ENCODE assay signal across 1 cellular context in the genomic region with DNA sequence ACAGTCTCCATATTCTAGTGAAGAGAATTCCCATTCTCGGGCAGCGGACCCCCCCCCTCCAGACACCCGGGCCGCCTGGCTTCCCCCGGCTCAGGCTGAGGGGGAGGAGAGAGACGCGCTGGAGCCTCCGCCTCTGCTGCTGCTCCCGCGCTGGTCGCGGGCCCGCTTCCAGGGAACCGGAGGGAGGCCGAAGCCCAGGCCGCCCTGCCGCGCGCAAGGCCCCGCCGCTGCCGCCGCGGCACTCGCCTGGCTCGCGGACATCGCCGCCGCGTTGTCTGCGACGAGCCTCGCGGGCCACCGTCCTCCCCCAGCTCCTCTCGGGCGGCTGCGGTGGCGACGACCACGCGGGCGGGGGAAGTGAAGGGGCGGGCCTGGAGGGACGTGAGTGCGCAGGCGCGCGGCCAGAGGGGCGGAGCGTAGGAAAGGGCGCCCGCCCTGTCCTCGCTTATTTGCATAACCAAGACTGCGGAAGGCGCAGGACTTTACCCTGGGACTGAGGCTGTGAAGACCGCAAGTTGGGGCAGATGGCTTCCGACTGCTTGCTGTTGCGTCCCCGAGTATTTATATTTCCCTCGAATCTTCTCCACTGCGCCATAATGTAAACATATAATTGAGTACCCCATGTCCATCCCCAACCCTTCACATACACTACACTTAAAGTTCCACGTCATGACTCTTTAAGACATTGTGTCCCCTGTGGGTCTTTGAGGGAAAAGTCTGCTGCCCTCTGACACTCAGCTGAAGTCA.
TF ChIP-seq lines count a peak whose summit lies in the region.

A gene with protein sequence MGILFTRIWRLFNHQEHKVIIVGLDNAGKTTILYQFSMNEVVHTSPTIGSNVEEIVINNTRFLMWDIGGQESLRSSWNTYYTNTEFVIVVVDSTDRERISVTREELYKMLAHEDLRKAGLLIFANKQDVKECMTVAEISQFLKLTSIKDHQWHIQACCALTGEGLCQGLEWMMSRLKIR (minus strand): TSS at position 279 of the 747 bp plus-strand sequence. CDS start 245 bp downstream, at position 34.

TF ChIP-seq in HEK293, 187 proteins besides CTCF, POLR2A, EP300 and RAD21 (continued from another document and continues in another):
- TF ChIP-seq, protein P1, sequence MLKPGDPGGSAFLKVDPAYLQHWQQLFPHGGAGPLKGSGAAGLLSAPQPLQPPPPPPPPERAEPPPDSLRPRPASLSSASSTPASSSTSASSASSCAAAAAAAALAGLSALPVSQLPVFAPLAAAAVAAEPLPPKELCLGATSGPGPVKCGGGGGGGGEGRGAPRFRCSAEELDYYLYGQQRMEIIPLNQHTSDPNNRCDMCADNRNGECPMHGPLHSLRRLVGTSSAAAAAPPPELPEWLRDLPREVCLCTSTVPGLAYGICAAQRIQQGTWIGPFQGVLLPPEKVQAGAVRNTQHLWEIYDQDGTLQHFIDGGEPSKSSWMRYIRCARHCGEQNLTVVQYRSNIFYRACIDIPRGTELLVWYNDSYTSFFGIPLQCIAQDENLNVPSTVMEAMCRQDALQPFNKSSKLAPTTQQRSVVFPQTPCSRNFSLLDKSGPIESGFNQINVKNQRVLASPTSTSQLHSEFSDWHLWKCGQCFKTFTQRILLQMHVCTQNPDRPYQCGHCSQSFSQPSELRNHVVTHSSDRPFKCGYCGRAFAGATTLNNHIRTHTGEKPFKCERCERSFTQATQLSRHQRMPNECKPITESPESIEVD (tag by site-specific recombination; IDR thresholded peaks at IDR 0.05): no peak
- no peak for TF ChIP-seq ZFP37 (tag by site-specific recombination; IDR thresholded peaks at IDR 0.05)
- TF ChIP-seq GLIS2 (tag by site-specific recombination; IDR thresholded peaks at IDR 0.05): no peak
- TF ChIP-seq ZNF214 (tag by site-specific recombination; IDR thresholded peaks at IDR 0.05; ENCODE audit: borderline replicate concordance): no peak
- TF ChIP-seq, protein P2, sequence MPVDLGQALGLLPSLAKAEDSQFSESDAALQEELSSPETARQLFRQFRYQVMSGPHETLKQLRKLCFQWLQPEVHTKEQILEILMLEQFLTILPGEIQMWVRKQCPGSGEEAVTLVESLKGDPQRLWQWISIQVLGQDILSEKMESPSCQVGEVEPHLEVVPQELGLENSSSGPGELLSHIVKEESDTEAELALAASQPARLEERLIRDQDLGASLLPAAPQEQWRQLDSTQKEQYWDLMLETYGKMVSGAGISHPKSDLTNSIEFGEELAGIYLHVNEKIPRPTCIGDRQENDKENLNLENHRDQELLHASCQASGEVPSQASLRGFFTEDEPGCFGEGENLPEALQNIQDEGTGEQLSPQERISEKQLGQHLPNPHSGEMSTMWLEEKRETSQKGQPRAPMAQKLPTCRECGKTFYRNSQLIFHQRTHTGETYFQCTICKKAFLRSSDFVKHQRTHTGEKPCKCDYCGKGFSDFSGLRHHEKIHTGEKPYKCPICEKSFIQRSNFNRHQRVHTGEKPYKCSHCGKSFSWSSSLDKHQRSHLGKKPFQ (tag by site-specific recombination; IDR thresholded peaks at IDR 0.05): no peak
- TF ChIP-seq ZNF529 (tag by site-specific recombination; IDR thresholded peaks at IDR 0.05; ENCODE audit: insufficient replicate concordance): no peak
- no peak for TF ChIP-seq TCF7L2 (IDR thresholded peaks at IDR 0.05; ENCODE audit: borderline replicate concordance, low read depth, low read length)
- TF ChIP-seq, protein P3, sequence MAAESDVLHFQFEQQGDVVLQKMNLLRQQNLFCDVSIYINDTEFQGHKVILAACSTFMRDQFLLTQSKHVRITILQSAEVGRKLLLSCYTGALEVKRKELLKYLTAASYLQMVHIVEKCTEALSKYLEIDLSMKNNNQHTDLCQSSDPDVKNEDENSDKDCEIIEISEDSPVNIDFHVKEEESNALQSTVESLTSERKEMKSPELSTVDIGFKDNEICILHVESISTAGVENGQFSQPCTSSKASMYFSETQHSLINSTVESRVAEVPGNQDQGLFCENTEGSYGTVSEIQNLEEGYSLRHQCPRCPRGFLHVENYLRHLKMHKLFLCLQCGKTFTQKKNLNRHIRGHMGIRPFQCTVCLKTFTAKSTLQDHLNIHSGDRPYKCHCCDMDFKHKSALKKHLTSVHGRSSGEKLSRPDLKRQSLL (tag by site-specific recombination; IDR thresholded peaks at IDR 0.05): no peak
- TF ChIP-seq SCRT1 (tag by site-specific recombination; IDR thresholded peaks at IDR 0.05; ENCODE audit: borderline replicate concordance): no peak
- TF ChIP-seq ZEB2 (tag by site-specific recombination; IDR thresholded peaks at IDR 0.05): no peak
- no peak for TF ChIP-seq ZNF112 (tag by site-specific recombination; IDR thresholded peaks at IDR 0.05)
- TF ChIP-seq, protein P4, sequence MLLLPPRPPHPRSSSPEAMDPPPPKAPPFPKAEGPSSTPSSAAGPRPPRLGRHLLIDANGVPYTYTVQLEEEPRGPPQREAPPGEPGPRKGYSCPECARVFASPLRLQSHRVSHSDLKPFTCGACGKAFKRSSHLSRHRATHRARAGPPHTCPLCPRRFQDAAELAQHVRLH (tag by site-specific recombination; IDR thresholded peaks at IDR 0.05): no peak
- TF ChIP-seq, protein P5, sequence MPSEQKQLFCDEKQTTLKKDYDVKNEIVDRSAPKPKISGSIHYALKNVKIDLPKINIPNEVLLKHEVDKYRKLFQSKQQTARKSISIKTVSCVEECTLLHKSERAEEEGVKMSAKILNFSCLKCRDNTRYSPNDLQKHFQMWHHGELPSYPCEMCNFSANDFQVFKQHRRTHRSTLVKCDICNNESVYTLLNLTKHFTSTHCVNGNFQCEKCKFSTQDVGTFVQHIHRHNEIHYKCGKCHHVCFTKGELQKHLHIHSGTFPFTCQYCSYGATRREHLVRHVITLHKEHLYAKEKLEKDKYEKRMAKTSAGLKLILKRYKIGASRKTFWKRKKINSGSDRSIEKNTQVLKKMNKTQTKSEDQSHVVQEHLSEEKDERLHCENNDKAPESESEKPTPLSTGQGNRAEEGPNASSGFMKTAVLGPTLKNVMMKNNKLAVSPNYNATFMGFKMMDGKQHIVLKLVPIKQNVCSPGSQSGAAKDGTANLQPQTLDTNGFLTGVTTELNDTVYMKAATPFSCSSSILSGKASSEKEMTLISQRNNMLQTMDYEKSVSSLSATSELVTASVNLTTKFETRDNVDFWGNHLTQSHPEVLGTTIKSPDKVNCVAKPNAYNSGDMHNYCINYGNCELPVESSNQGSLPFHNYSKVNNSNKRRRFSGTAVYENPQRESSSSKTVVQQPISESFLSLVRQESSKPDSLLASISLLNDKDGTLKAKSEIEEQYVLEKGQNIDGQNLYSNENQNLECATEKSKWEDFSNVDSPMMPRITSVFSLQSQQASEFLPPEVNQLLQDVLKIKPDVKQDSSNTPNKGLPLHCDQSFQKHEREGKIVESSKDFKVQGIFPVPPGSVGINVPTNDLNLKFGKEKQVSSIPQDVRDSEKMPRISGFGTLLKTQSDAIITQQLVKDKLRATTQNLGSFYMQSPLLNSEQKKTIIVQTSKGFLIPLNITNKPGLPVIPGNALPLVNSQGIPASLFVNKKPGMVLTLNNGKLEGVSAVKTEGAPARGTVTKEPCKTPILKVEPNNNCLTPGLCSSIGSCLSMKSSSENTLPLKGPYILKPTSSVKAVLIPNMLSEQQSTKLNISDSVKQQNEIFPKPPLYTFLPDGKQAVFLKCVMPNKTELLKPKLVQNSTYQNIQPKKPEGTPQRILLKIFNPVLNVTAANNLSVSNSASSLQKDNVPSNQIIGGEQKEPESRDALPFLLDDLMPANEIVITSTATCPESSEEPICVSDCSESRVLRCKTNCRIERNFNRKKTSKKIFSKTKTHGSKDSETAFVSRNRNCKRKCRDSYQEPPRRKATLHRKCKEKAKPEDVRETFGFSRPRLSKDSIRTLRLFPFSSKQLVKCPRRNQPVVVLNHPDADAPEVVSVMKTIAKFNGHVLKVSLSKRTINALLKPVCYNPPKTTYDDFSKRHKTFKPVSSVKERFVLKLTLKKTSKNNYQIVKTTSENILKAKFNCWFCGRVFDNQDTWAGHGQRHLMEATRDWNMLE (tag by site-specific recombination; conservative IDR thresholded peaks at IDR 0.05; ENCODE audit: low read depth): no peak
- no peak for TF ChIP-seq ZNF10 (tag by site-specific recombination; IDR thresholded peaks at IDR 0.05)
- TF ChIP-seq, protein P6, sequence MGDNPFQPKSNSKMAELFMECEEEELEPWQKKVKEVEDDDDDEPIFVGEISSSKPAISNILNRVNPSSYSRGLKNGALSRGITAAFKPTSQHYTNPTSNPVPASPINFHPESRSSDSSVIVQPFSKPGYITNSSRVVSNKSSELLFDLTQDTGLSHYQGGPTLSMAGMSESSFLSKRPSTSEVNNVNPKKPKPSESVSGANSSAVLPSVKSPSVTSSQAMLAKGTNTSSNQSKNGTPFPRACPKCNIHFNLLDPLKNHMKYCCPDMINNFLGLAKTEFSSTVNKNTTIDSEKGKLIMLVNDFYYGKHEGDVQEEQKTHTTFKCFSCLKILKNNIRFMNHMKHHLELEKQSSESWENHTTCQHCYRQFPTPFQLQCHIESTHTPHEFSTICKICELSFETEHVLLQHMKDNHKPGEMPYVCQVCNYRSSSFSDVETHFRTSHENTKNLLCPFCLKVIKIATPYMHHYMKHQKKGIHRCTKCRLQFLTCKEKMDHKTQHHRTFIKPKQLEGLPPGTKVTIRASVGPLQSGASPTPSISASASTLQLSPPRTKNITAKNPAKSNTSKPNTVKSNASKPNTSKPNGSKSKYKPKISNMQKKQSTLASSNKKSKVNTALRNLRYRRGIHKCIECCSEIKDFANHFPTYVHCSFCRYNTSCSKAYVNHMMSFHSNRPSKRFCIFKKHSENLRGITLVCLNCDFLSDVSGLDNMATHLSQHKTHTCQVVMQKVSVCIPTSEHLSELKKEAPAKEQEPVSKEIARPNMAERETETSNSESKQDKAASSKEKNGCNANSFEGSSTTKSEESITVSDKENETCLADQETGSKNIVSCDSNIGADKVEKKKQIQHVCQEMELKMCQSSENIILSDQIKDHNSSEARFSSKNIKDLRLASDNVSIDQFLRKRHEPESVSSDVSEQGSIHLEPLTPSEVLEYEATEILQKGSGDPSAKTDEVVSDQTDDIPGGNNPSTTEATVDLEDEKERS (tag by site-specific recombination; IDR thresholded peaks at IDR 0.05): no peak
- no peak for TF ChIP-seq ZNF341 (tag by site-specific recombination; IDR thresholded peaks at IDR 0.05; ENCODE audit: low read depth)
- no peak for TF ChIP-seq ZNF211 (tag by site-specific recombination; IDR thresholded peaks at IDR 0.05; ENCODE audit: low read depth)
- TF ChIP-seq, protein P7, sequence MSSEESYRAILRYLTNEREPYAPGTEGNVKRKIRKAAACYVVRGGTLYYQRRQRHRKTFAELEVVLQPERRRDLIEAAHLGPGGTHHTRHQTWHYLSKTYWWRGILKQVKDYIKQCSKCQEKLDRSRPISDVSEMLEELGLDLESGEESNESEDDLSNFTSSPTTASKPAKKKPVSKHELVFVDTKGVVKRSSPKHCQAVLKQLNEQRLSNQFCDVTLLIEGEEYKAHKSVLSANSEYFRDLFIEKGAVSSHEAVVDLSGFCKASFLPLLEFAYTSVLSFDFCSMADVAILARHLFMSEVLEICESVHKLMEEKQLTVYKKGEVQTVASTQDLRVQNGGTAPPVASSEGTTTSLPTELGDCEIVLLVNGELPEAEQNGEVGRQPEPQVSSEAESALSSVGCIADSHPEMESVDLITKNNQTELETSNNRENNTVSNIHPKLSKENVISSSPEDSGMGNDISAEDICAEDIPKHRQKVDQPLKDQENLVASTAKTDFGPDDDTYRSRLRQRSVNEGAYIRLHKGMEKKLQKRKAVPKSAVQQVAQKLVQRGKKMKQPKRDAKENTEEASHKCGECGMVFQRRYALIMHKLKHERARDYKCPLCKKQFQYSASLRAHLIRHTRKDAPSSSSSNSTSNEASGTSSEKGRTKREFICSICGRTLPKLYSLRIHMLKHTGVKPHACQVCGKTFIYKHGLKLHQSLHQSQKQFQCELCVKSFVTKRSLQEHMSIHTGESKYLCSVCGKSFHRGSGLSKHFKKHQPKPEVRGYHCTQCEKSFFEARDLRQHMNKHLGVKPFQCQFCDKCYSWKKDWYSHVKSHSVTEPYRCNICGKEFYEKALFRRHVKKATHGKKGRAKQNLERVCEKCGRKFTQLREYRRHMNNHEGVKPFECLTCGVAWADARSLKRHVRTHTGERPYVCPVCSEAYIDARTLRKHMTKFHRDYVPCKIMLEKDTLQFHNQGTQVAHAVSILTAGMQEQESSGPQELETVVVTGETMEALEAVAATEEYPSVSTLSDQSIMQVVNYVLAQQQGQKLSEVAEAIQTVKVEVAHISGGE (tag by site-specific recombination; conservative IDR thresholded peaks at IDR 0.05; ENCODE audit: low read depth): no peak
- TF ChIP-seq, protein P8, sequence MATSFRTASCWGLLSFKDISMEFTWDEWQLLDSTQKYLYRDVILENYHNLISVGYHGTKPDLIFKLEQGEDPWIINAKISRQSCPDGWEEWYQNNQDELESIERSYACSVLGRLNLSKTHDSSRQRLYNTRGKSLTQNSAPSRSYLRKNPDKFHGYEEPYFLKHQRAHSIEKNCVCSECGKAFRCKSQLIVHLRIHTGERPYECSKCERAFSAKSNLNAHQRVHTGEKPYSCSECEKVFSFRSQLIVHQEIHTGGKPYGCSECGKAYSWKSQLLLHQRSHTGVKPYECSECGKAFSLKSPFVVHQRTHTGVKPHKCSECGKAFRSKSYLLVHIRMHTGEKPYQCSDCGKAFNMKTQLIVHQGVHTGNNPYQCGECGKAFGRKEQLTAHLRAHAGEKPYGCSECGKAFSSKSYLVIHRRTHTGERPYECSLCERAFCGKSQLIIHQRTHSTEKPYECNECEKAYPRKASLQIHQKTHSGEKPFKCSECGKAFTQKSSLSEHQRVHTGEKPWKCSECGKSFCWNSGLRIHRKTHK (tag by site-specific recombination; IDR thresholded peaks at IDR 0.05): no peak
- no peak for TF ChIP-seq ZNF311 (tag by site-specific recombination; IDR thresholded peaks at IDR 0.05; ENCODE audit: borderline replicate concordance)
- TF ChIP-seq ZNF157 (tag by site-specific recombination; IDR thresholded peaks at IDR 0.05): no peak
- no peak for TF ChIP-seq BCL11B (tag by site-specific recombination; IDR thresholded peaks at IDR 0.05; ENCODE audit: low read depth)
- TF ChIP-seq ZNF366 (tag by site-specific recombination; conservative IDR thresholded peaks at IDR 0.05): no peak
- no peak for TF ChIP-seq ZNF837 (tag by site-specific recombination; IDR thresholded peaks at IDR 0.05)
- no peak for TF ChIP-seq ZNF777 (tag by site-specific recombination; IDR thresholded peaks at IDR 0.05; ENCODE audit: borderline replicate concordance)
- no peak for TF ChIP-seq REPIN1 (tag by site-specific recombination; IDR thresholded peaks at IDR 0.05; ENCODE audit: low read depth)
- TF ChIP-seq, protein P9, sequence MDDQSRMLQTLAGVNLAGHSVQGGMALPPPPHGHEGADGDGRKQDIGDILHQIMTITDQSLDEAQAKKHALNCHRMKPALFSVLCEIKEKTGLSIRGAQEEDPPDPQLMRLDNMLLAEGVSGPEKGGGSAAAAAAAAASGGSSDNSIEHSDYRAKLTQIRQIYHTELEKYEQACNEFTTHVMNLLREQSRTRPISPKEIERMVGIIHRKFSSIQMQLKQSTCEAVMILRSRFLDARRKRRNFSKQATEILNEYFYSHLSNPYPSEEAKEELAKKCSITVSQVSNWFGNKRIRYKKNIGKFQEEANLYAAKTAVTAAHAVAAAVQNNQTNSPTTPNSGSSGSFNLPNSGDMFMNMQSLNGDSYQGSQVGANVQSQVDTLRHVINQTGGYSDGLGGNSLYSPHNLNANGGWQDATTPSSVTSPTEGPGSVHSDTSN (CRISPR knock-in tag; IDR thresholded peaks at IDR 0.05): peak; percentile 88; the same call in 1 of the 2 replicates
- no peak for TF ChIP-seq ZNF626 (tag by site-specific recombination; IDR thresholded peaks at IDR 0.05)
- no peak for TF ChIP-seq ZNF24 (tag by site-specific recombination; IDR thresholded peaks at IDR 0.05)
- TF ChIP-seq ZXDB (tag by site-specific recombination; IDR thresholded peaks at IDR 0.05): no peak
- 0 out of 2 replicates have a peak, but pooled peaks have one; percentile 9 for TF ChIP-seq IKZF3 (tag by site-specific recombination; IDR thresholded peaks at IDR 0.05)
- TF ChIP-seq ZNF548 (tag by site-specific recombination; IDR thresholded peaks at IDR 0.05): no peak
- TF ChIP-seq ZNF266 (tag by site-specific recombination; IDR thresholded peaks at IDR 0.05; ENCODE audit: low read depth): no peak
